ENCODE assay signal across 12 cellular contexts in the genomic region with DNA sequence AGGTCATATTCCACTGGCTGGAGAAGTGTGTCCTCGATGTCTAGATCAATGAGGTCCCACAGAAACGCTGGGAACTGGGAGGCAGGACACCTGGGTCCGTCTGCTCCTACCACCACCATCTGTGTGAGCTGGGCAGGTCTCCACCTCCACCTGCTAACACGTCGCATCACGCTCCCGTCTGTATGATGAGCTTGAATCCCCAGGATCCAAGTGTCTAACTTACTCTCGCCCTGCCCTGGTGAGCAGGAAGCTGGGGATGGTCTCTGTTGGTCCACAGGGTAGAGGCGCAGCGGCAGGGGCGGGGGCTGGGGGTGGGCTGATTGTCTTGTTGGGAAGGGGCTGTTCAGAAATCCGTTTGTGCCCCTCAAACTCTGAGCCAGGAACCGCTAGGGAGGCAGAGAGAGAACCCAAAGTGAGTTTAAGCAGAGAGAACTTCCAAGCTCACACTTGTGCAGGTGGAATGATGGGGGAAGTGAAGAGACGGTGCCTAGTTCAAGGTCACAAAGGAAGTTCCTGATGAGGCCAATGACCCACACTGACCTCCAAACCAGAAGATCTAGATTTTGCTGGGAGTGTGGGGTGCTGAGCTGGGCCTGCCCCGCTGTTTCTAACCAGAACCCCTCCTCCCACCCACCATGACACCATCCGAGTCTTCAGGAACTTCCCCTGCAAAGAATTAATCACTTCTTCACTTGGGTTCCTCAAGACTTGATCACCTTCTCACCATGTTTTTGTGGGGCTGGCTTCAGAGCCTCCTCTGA. TPM values are rescaled to one million over a fixed set of nuclear protein-coding genes. Genes with fewer than 3 reads are reported as not detected.
DNase-seq lines count a peak whose midpoint lies in the region; ATAC-seq and TF ChIP-seq lines count a peak whose summit lies in the region.
"Had no signal": no experiment of that assay in that cellular context is flagged by ENCODE, and none has a peak within 500 bp of the region (broad histone marks: within the 10 kb centered on the region; RNA-seq: fewer than 3 reads in every experiment).

No MANE protein-coding gene starts in this region.

- DNase-seq in activated naive CD4-positive, alpha-beta T cell (lab: John Stamatoyannopoulos, UW) = no peak
- no peak for DNase-seq in activated naive CD4-positive, alpha-beta T cell treated with anti-CD3 and anti-CD28 coated beads, Interleukin-2, amount 50 U/mL, for 72 hours (ENCODE audit: low spot score in 2 of 2)
- DNase-seq in naive B cell = no peak
- DNase-seq in vagina (ENCODE audit: extremely low spot score in 2 of 2) = no peak
- no peak for DNase-seq in HPDE6-E6E7 (ENCODE audit: extremely low spot score)
- DNase-seq: GOT3, NCI-H82 had no signal

- H3K9me3 Mint-ChIP-seq in activated naive CD4-positive, alpha-beta T cell treated with anti-CD3 and anti-CD28 coated beads, Interleukin-2, amount 50 U/mL, for 24 hours = no peaks in the 10 kb centered on the region
- no peaks in the 10 kb centered on the region for H3K9me3 Mint-ChIP-seq in activated naive CD4-positive, alpha-beta T cell treated with anti-CD3 and anti-CD28 coated beads, Interleukin-2, amount 50 U/mL, for 72 hours
- no peaks in the 10 kb centered on the region for H3K9me3 Mint-ChIP-seq in naive B cell

- no peak for TF ChIP-seq CTCF in vagina (IDR thresholded peaks at IDR 0.05)

- H3K9me3 ChIP-seq in vagina = no peaks in the 10 kb centered on the region

- H3K27me3 ChIP-seq in vagina = no peaks in the 10 kb centered on the region

- H3K27ac Mint-ChIP-seq in activated naive CD4-positive, alpha-beta T cell treated with anti-CD3 and anti-CD28 coated beads, Interleukin-2, amount 50 U/mL, for 24 hours = peak overlapping the region; percentile 100
- peak overlapping the region; percentile 91 to 97 for H3K27ac Mint-ChIP-seq in activated naive CD4-positive, alpha-beta T cell treated with anti-CD3 and anti-CD28 coated beads, Interleukin-2, amount 50 U/mL, for 72 hours
- H3K27ac Mint-ChIP-seq in naive B cell = peak overlapping the region; percentile 37 to 96 (median 78)

- H3K27me3 Mint-ChIP-seq in activated naive CD4-positive, alpha-beta T cell treated with anti-CD3 and anti-CD28 coated beads, Interleukin-2, amount 50 U/mL, for 24 hours = no peaks in the 10 kb centered on the region
- no peaks in the 10 kb centered on the region for H3K27me3 Mint-ChIP-seq in naive B cell

- no peak overlapping the region for H3K4me3 ChIP-seq in vagina

- peaks cover 3 to 74% of the 10 kb centered on the region in 2 donors for H3K36me3 ChIP-seq in vagina

- H3K27ac ChIP-seq in vagina = peak overlapping the region; percentile 67

- peaks cover 18% of the 10 kb centered on the region for H3K36me3 Mint-ChIP-seq in activated naive CD4-positive, alpha-beta T cell treated with anti-CD3 and anti-CD28 coated beads, Interleukin-2, amount 50 U/mL, for 24 hours
- H3K36me3 Mint-ChIP-seq in activated naive CD4-positive, alpha-beta T cell treated with anti-CD3 and anti-CD28 coated beads, Interleukin-2, amount 50 U/mL, for 72 hours = peaks cover 27 to 40% of the 10 kb centered on the region in 2 donors
- peaks cover 16 to 19% of the 10 kb centered on the region in 2 donors for H3K36me3 Mint-ChIP-seq in naive B cell

- H3K4me3 Mint-ChIP-seq in activated naive CD4-positive, alpha-beta T cell treated with anti-CD3 and anti-CD28 coated beads, Interleukin-2, amount 50 U/mL, for 24 hours = peak overlapping the region; percentile 13
- H3K4me3 Mint-ChIP-seq in naive B cell = peak overlapping the region in 1 of 8 donors; percentile 71

- peaks cover 24% of the 10 kb centered on the region for H3K4me1 ChIP-seq in vagina

- ATAC-seq in activated naive CD4-positive, alpha-beta T cell treated with anti-CD3 and anti-CD28 coated beads, Interleukin-2, amount 50 U/mL, for 72 hours = peak in 1 of 2 donors; percentile 9
- ATAC-seq in naive B cell (ENCODE audit: low read depth in 2 of 2) = no peak
- no peak for ATAC-seq in GM19455 (IDR thresholded peaks at IDR 0.05; ENCODE audit: unreplicated experiment)
- ATAC-seq in GM18519 (IDR thresholded peaks at IDR 0.05; ENCODE audit: low FRiP score, unreplicated experiment) = no peak

- peaks cover 55% of the 10 kb centered on the region for H3K4me1 Mint-ChIP-seq in activated naive CD4-positive, alpha-beta T cell treated with anti-CD3 and anti-CD28 coated beads, Interleukin-2, amount 50 U/mL, for 24 hours
- peaks cover 31 to 39% (median 35%) of the 10 kb centered on the region in 3 donors for H3K4me1 Mint-ChIP-seq in naive B cell

- no peak for TF ChIP-seq POLR2A in vagina (IDR thresholded peaks at IDR 0.05)

- intact Hi-C loops in vagina (cut with DNase I) = no loop called here

RNA-seq across cellular contexts. Expression of a gene that starts 21.1 kb away (rescaled TPM):
- not detected for total RNA-seq in activated naive CD4-positive, alpha-beta T cell treated with anti-CD3 and anti-CD28 coated beads, Interleukin-2, amount 50 U/mL, for 72 hours
- not detected for polyA plus RNA-seq in naive B cell (ENCODE audit: low read depth in 6 of 6)
- total RNA-seq in vagina = not detected
- total RNA-seq: mononuclear cell, posterior vena cava had no signal

RNA-seq across cellular contexts. Expression of a gene that starts 27.9 kb away (rescaled TPM):
- not detected for total RNA-seq in activated naive CD4-positive, alpha-beta T cell treated with anti-CD3 and anti-CD28 coated beads, Interleukin-2, amount 50 U/mL, for 72 hours
- polyA plus RNA-seq in naive B cell (ENCODE audit: low read depth in 6 of 6) = not detected
- not detected for total RNA-seq in vagina
- total RNA-seq: mononuclear cell had no signal

RNA-seq across cellular contexts. Expression of a gene that starts 37.0 kb away (rescaled TPM):
- total RNA-seq in activated naive CD4-positive, alpha-beta T cell treated with anti-CD3 and anti-CD28 coated beads, Interleukin-2, amount 50 U/mL, for 72 hours = 100 to 1,000 TPM; 165 to 174 TPM
- polyA plus RNA-seq in naive B cell (ENCODE audit: low read depth in 6 of 6) = 10 to 100 TPM in 5 of 6 donors, under 1 TPM in 1; 0.78 to 34.1 (median 13.7) TPM
- 55.0 TPM for total RNA-seq in vagina
